In the genomic region with DNA sequence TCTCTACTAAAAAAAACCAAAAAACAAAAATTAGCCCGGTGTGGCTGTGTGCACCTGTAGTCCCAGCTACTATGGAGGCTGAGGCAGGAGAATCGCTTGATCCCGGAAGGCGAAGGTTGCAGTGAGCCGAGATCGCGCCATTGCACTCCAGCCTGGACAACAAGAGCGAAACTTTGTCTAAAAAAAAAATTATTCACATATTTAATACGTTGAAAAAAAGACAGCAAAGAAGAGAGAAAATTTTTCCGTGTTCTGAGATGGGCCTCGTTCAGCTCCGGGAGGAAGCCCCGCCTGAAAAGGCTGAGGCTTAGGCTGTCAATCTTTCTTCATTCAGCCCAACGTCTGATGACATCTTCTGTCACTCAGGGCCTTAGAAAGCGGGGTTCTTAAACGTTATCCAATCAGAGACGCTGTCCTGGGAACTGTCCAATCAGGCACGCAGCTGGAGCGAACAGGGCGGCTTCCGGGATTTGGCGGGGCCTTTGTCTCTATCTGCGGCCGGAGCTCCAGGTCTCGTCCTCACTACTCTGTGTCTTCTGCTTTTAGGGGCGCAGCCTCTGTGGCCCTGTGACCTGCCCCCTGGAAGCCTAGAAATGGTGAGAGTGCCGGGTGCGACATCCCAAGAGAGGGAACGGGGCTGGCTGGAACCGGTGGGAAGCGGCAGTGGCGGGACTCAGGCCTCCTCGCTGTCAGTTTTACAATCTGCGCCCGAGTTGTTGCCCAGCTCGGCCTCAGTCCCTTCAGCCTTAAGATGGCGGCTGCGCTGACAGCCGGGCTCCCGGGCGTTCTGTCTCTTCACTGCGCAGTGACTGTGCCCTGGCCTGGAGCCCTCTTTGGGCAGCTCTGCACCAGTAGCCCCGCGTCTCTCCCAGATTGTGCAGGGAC, we compare ENCODE assay signal across 8 cellular contexts. TPM values are rescaled to one million over a fixed set of nuclear protein-coding genes. Genes with fewer than 3 reads are reported as not detected.
DNase-seq lines count a peak whose midpoint lies in the region; ATAC-seq, FAIRE-seq and TF ChIP-seq lines count a peak whose summit lies in the region.

TSS of gene ZNF726 (plus strand) at position 485 of the 885 bp plus-strand sequence. CDS start at position 594, 109 bp downstream.

- H3K27ac ChIP-seq in liver (ENCODE audit: low read depth in 1 of 2, low read length in 2 of 2) (peak within 1 kb of the TSS; percentile 49 to 58), HepG2 (ENCODE audit: extremely low read length, insufficient read depth, low read length) (no peak within 1 kb of the TSS)

- H3K9me3 ChIP-seq in liver (ENCODE audit: control insufficient read depth in 4 of 4, low read length in 3 of 4) (no peaks in the 10 kb centered on the region), HepG2 (ENCODE audit: low read length) (peaks cover 90% of the 10 kb centered on the region)

- H4K20me1 ChIP-seq in HepG2 (ENCODE audit: insufficient read depth, low read length): no peaks in the 10 kb centered on the region

- no peak for FAIRE-seq in HepG2 (lab: Jason Lieb, UNC)

- BruUV-seq in HepG2 (replicated peaks; lab: Mats Ljungman, UMichigan): no TSS peak

- peaks cover 15% of the 10 kb centered on the region for H3K36me3 Mint-ChIP-seq in dendritic cell treated with granulocyte-macrophage colony-stimulating factor and Interleukin-4, amounts not matched to agents 40 ng/mL and 50 ng/mL, for 4 days (ENCODE audit: low read depth)

- in situ Hi-C loops in HepG2 (cut with HindIII; ENCODE audit: extremely low pct_ligation_motif_present, low pct_unique_long_range_greater_than_20kb): no loop called here

- H3K9ac ChIP-seq in liver (ENCODE audit: low read depth in 1 of 2, low read length in 2 of 2) (peak within 1 kb of the TSS; percentile 53 to 71), HepG2 (ENCODE audit: insufficient read depth, low read depth, low read length) (no peak within 1 kb of the TSS)

- H3K27me3 ChIP-seq in liver (ENCODE audit: control insufficient read depth in 4 of 4, insufficient read depth in 4 of 4, low read length in 3 of 4): no peaks in the 10 kb centered on the region
- H3K27me3 ChIP-seq in HepG2 (ENCODE audit: control insufficient read depth in 1 of 2, insufficient read depth in 2 of 2, low read length in 2 of 2): no peaks in the 10 kb centered on the region

- peak within 1 kb of the TSS; percentile 98 for H3K4me3 Mint-ChIP-seq in dendritic cell treated with granulocyte-macrophage colony-stimulating factor and Interleukin-4, amounts not matched to agents 40 ng/mL and 50 ng/mL, for 4 days

- H3K79me2 ChIP-seq in HepG2 (ENCODE audit: insufficient read depth, low read length): no peaks in the 10 kb centered on the region

- H3K27me3 Mint-ChIP-seq in dendritic cell treated with granulocyte-macrophage colony-stimulating factor and Interleukin-4, amounts not matched to agents 40 ng/mL and 50 ng/mL, for 4 days: no peaks in the 10 kb centered on the region

- TF ChIP-seq POLR2A in HepG2 (IDR thresholded peaks at IDR 0.05; ENCODE audit: insufficient read depth in 1 of 2, low read depth in 2 of 2, low read length in 2 of 2) (no peak), lower leg skin (IDR thresholded peaks at IDR 0.05) (no peak)

- peak within 1 kb of the TSS; percentile 48 to 86 (median 77) for H3K4me3 ChIP-seq in liver (ENCODE audit: low read depth in 1 of 3, low read length in 3 of 3)
- H3K4me3 ChIP-seq in HepG2 (replicated peaks in 1 of 3; ENCODE audit: insufficient read depth in 1 of 3, low read depth in 2 of 3, low read length in 3 of 3): no peak within 1 kb of the TSS
- peak within 1 kb of the TSS; percentile 38 for H3K4me3 ChIP-seq in lower leg skin (ENCODE audit: low read depth, poor library complexity, severe bottlenecking)

- H3K27ac Mint-ChIP-seq in dendritic cell treated with granulocyte-macrophage colony-stimulating factor and Interleukin-4, amounts not matched to agents 40 ng/mL and 50 ng/mL, for 4 days: peak within 1 kb of the TSS; percentile 90

- WGBS in liver: 18% methylated on average over 44 of the region's 44 CpGs
- 67% methylated on average over 21 of the region's 44 CpGs for WGBS in HepG2 (ENCODE audit: low lambda C conversion rate)
- 11 to 13% methylated on average over 41 to 44 of the region's 44 CpGs for WGBS in lower leg skin, 2 donors

- CTCF ChIA-PET in HepG2 (lab: Yijun Ruan, JAX; ENCODE audit: low intra/inter-chr PET ratio, low total read pairs): no interaction called here

- no peak for TF ChIP-seq RAD21 in liver (IDR thresholded peaks at IDR 0.05)
- no peak for TF ChIP-seq RAD21 in HepG2 (CRISPR knock-in tag; IDR thresholded peaks at IDR 0.05)

- peaks cover 43% of the 10 kb centered on the region for H3K9me3 Mint-ChIP-seq in dendritic cell treated with granulocyte-macrophage colony-stimulating factor and Interleukin-4, amounts not matched to agents 40 ng/mL and 50 ng/mL, for 4 days

- intact Hi-C loops in HepG2 (cut with micrococcal nuclease; ENCODE audit: unreplicated experiment): no loop called here
- intact Hi-C loops in dendritic cell treated with granulocyte-macrophage colony-stimulating factor and Interleukin-4, amounts not matched to agents 40 ng/mL and 50 ng/mL, for 4 days (cut with micrococcal nuclease): loop anchor here (2.0 to 5.0 kb wide), 2 partner anchors 118 to 228 kb away; partner anchors contain the start of gene ZNF675
- intact Hi-C loops in lower leg skin (cut with DNase I; ENCODE audit: low total_unique reads): loop anchor here (5.0 kb wide), 1 partner anchor 532 kb away; no protein-coding TSS in a partner anchor

- TF ChIP-seq EP300 in HepG2 (IDR thresholded peaks at IDR 0.05; ENCODE audit: low read depth in 2 of 2, low read length in 2 of 2) (no peak), HepG2 (CRISPR knock-in tag; IDR thresholded peaks at IDR 0.05; ENCODE audit: borderline replicate concordance) (no peak)

- H3K4me1 ChIP-seq in liver (ENCODE audit: control insufficient read depth in 4 of 4, insufficient read depth in 4 of 4, low read length in 3 of 4) (peaks cover 3 to 10% (median 4%) of the 10 kb centered on the region in 4 donors), HepG2 (ENCODE audit: insufficient read depth, low read length) (no peaks in the 10 kb centered on the region)

- no peak within 1 kb of the TSS for H3K4me2 ChIP-seq in HepG2 (ENCODE audit: low read depth, low read length)

- no peak for TF ChIP-seq CTCF in liver (IDR thresholded peaks at IDR 0.05; ENCODE audit: low read depth, low read length, missing input control)
- TF ChIP-seq CTCF in HepG2 (CRISPR knock-in tag; IDR thresholded peaks at IDR 0.05): no peak
- no peak for TF ChIP-seq CTCF in lower leg skin (IDR thresholded peaks at IDR 0.05)

- H3K4me1 Mint-ChIP-seq in dendritic cell treated with granulocyte-macrophage colony-stimulating factor and Interleukin-4, amounts not matched to agents 40 ng/mL and 50 ng/mL, for 4 days (ENCODE audit: low read depth): no peaks in the 10 kb centered on the region

- DNase-seq in HepG2 (ENCODE audit: low spot score) (no peak), NCI-H2196 treated with DMSO at 0.1 percent for 48 hours (lab: John Stamatoyannopoulos, UW; ENCODE audit: unreplicated experiment) (peak; percentile 68), lower leg skin (ENCODE audit: low spot score in 2 of 2) (peak; percentile 91 to 97)
- DNase-seq in activated CD4-positive, alpha-beta T cell treated with anti-CD3 and anti-CD28 coated beads, Interleukin-2, amount 50 U/mL, for 1 hour: peak; percentile 79
- DNase-seq in stimulated activated CD4-positive, alpha-beta T cell treated with anti-CD3 and anti-CD28 coated beads, Interleukin-4, amount 100 ng/mL, for 48 hours (ENCODE audit: low read depth in 2 of 2): peak; percentile 73 to 81

- ATAC-seq in HepG2 (no peak), HG02973 (IDR thresholded peaks at IDR 0.05; ENCODE audit: unreplicated experiment) (peak; percentile 93)

- H2AFZ ChIP-seq in HepG2 (ENCODE audit: low read length): no peak within 1 kb of the TSS

- POLR2A ChIA-PET in HepG2 (lab: Yijun Ruan, JAX): no interaction called here

- H3K36me3 ChIP-seq in liver (ENCODE audit: control insufficient read depth in 4 of 4, insufficient read depth in 3 of 4, low read depth in 1 of 4, low read length in 3 of 4) (no peaks in the 10 kb centered on the region), HepG2 (replicated peaks in 1 of 2; ENCODE audit: control insufficient read depth in 1 of 2, insufficient read depth in 2 of 2, low read length in 2 of 2) (no peaks in the 10 kb centered on the region)

TF ChIP-seq in liver, 16 proteins besides CTCF, POLR2A, EP300 and RAD21 (continues in another document):
- TF ChIP-seq HNF4G (IDR thresholded peaks at IDR 0.05): no peak
- peak; percentile 13 for TF ChIP-seq TAF1 (conservative IDR thresholded peaks at IDR 0.05)
- TF ChIP-seq SP1 (IDR thresholded peaks at IDR 0.05): peak; percentile 41
- no peak for TF ChIP-seq HNF4A (conservative IDR thresholded peaks at IDR 0.05)

TF ChIP-seq in HepG2, 621 proteins besides CTCF, POLR2A, EP300 and RAD21 (continues in another document):
- TF ChIP-seq CENPT (CRISPR knock-in tag; IDR thresholded peaks at IDR 0.05; ENCODE audit: low read depth) (no peak), ZNF234 (CRISPR knock-in tag; conservative IDR thresholded peaks at IDR 0.05) (no peak), RARG (CRISPR knock-in tag; IDR thresholded peaks at IDR 0.05; ENCODE audit: low read depth) (no peak), ZNF160 (CRISPR knock-in tag; IDR thresholded peaks at IDR 0.05) (no peak)

RNA-seq across cellular contexts. Expression of gene ZNF726, which starts in this region (rescaled TPM):
- total RNA-seq in liver: 1 to 10 TPM; 1.5 to 8.0 TPM
- polyA plus RNA-seq in liver: under 1 TPM; 0.57 to 0.68 TPM
- not detected in 2 replicates for total RNA-seq in HepG2 (2016; rRNA removed; fragmentation: Illumina TruSeq; extraction: Trizol)
- not detected in 2 replicates for total RNA-seq in HepG2 (2016; cell fraction: cytosol; rRNA removed; fragmentation: Illumina TruSeq; extraction: Trizol; ENCODE audit: low read depth)
- not detected in 2 replicates for total RNA-seq in HepG2 (2016; cell fraction: insoluble cytoplasmic fraction; rRNA removed; fragmentation: Illumina TruSeq; extraction: Trizol)
- not detected in 2 replicates for total RNA-seq in HepG2 (2016; cell fraction: membrane; rRNA removed; fragmentation: Illumina TruSeq; extraction: Trizol)
- not detected in 2 replicates for total RNA-seq in HepG2 (2016; cell fraction: nucleus; rRNA removed; fragmentation: Illumina TruSeq; extraction: Trizol)
- not detected in 2 replicates for polyA plus RNA-seq in HepG2 (2011; rRNA removed)
- not detected in 2 replicates for polyA plus RNA-seq in HepG2 (2011; cell fraction: cytosol; rRNA removed)
- polyA plus RNA-seq in HepG2 (2011; cell fraction: nucleus; rRNA removed): not detected in 2 replicates
- not detected in 2 replicates for polyA plus RNA-seq in HepG2 (2012)
- polyA plus RNA-seq in HepG2 (2016; cell fraction: cytosol; fragmentation: Illumina TruSeq; extraction: Trizol; ENCODE audit: low read depth): not detected in 2 replicates
- polyA plus RNA-seq in HepG2 (2016; cell fraction: insoluble cytoplasmic fraction; fragmentation: Illumina TruSeq; extraction: Trizol; ENCODE audit: low read depth): not detected in 2 replicates
- not detected in 2 replicates for polyA plus RNA-seq in HepG2 (2016; cell fraction: membrane; fragmentation: Illumina TruSeq; extraction: Trizol; ENCODE audit: low read depth)
- not detected in 2 replicates for polyA plus RNA-seq in HepG2 (2016; cell fraction: nucleus; fragmentation: Illumina TruSeq; extraction: Trizol; ENCODE audit: insufficient read depth, low read depth)
- polyA minus RNA-seq in HepG2 (2011; rRNA and poly(A)+ RNA removed; ENCODE audit: low replicate concordance): not detected in 2 replicates
- polyA minus RNA-seq in HepG2 (2011; cell fraction: cytosol; rRNA and poly(A)+ RNA removed): not detected in 2 replicates
- polyA minus RNA-seq in HepG2 (2011; cell fraction: nucleus; rRNA and poly(A)+ RNA removed): not detected in 2 replicates
- 10 to 100 TPM in 1 of 4 donors, 1 to 10 TPM in 3; 1.5 to 12.8 (median 5.6) TPM for total RNA-seq in lower leg skin

Comparison
In these comparisons a context has a peak if more than half of its experiments do, and no peak if none do; other contexts are left out.
1. H3K4me3 ChIP-seq: peak in liver (3 of 3) and lower leg skin (single experiment); none in HepG2 (0 of 3).